1 cellular context compared by ENCODE assay signal in genomic region chr4:47551682-47552081, GRCh38.
TF ChIP-seq lines count a peak whose summit lies in the region.

No MANE protein-coding gene starts in this region.

TF ChIP-seq in endothelial cell of umbilical vein, 7 proteins besides CTCF, POLR2A, EP300 and RAD21:
- TF ChIP-seq EZH2 (IDR thresholded peaks at IDR 0.05; ENCODE audit: borderline replicate concordance, low read depth, low read length, severe bottlenecking): no peak
- peak; percentile 73 for TF ChIP-seq GATA2 (IDR thresholded peaks at IDR 0.05; ENCODE audit: insufficient read depth, insufficient read length, low read depth, low read length)
- peak; percentile 37 for TF ChIP-seq FOS (IDR thresholded peaks at IDR 0.05; ENCODE audit: borderline replicate concordance, insufficient read depth, low read length)
- TF ChIP-seq JUN (IDR thresholded peaks at IDR 0.05; ENCODE audit: borderline replicate concordance, insufficient read depth, insufficient read length, low read depth): no peak
- TF ChIP-seq MYC (IDR thresholded peaks at IDR 0.05; ENCODE audit: low read depth, low read length): no peak
